In genomic region chr1:8742022-8742924, GRCh38 we compare ENCODE assay signal across 1 cellular context.
TF ChIP-seq lines count a peak whose summit lies in the region.

No MANE protein-coding gene starts in this region.

TF ChIP-seq in HepG2, 621 proteins besides CTCF, POLR2A, EP300 and RAD21 (continued from another document and continues in another):
- TF ChIP-seq, protein P1, sequence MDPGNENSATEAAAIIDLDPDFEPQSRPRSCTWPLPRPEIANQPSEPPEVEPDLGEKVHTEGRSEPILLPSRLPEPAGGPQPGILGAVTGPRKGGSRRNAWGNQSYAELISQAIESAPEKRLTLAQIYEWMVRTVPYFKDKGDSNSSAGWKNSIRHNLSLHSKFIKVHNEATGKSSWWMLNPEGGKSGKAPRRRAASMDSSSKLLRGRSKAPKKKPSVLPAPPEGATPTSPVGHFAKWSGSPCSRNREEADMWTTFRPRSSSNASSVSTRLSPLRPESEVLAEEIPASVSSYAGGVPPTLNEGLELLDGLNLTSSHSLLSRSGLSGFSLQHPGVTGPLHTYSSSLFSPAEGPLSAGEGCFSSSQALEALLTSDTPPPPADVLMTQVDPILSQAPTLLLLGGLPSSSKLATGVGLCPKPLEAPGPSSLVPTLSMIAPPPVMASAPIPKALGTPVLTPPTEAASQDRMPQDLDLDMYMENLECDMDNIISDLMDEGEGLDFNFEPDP (CRISPR knock-in tag; conservative IDR thresholded peaks at IDR 0.05), result no peak
- TF ChIP-seq, protein P2, sequence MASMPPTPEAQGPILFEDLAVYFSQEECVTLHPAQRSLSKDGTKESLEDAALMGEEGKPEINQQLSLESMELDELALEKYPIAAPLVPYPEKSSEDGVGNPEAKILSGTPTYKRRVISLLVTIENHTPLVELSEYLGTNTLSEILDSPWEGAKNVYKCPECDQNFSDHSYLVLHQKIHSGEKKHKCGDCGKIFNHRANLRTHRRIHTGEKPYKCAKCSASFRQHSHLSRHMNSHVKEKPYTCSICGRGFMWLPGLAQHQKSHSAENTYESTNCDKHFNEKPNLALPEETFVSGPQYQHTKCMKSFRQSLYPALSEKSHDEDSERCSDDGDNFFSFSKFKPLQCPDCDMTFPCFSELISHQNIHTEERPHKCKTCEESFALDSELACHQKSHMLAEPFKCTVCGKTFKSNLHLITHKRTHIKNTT (CRISPR knock-in tag; IDR thresholded peaks at IDR 0.05), result no peak
- TF ChIP-seq TAF15 (IDR thresholded peaks at IDR 0.05; ENCODE audit: low read depth, low read length, poor library complexity, severe bottlenecking) (no peak), KDM1A (CRISPR knock-in tag; IDR thresholded peaks at IDR 0.05) (peak; percentile 89; the same call in 1 of the 2 replicates), ZNF138 (CRISPR knock-in tag; IDR thresholded peaks at IDR 0.05; ENCODE audit: low read depth) (no peak), TCF7L2 (IDR thresholded peaks at IDR 0.05; ENCODE audit: low read depth, low read length) (peak; percentile 89), MIXL1 (CRISPR knock-in tag; IDR thresholded peaks at IDR 0.05) (peak; percentile 100), NCOA5 (CRISPR knock-in tag; IDR thresholded peaks at IDR 0.05) (peak; percentile 78; the same call in 1 of the 2 replicates), RARG (CRISPR knock-in tag; IDR thresholded peaks at IDR 0.05; ENCODE audit: low read depth) (no peak), ZZZ3 (CRISPR knock-in tag; IDR thresholded peaks at IDR 0.05; ENCODE audit: borderline replicate concordance) (no peak; the same call in 1 of the 2 replicates), ZNF33A (CRISPR knock-in tag; IDR thresholded peaks at IDR 0.05; ENCODE audit: borderline replicate concordance) (no peak), NFKBIZ (CRISPR knock-in tag; IDR thresholded peaks at IDR 0.05) (peak; percentile 99), JUNB (CRISPR knock-in tag; IDR thresholded peaks at IDR 0.05; ENCODE audit: borderline replicate concordance) (peak; percentile 78; the same call in 1 of the 2 replicates), TOE1 (CRISPR knock-in tag; IDR thresholded peaks at IDR 0.05) (peak; percentile 94; the same call in 1 of the 2 replicates), ATM (IDR thresholded peaks at IDR 0.05; ENCODE audit: borderline replicate concordance) (no peak), ZNF484 (CRISPR knock-in tag; IDR thresholded peaks at IDR 0.05; ENCODE audit: borderline replicate concordance, low read depth) (no peak), ZBTB14 (CRISPR knock-in tag; IDR thresholded peaks at IDR 0.05) (no peak), ZNF530 (CRISPR knock-in tag; IDR thresholded peaks at IDR 0.05; ENCODE audit: low read depth) (no peak), ZBTB44 (CRISPR knock-in tag; IDR thresholded peaks at IDR 0.05) (no peak), GATA4 (IDR thresholded peaks at IDR 0.05; ENCODE audit: borderline replicate concordance, low read depth) (peak; percentile 92), ZNF644 (CRISPR knock-in tag; IDR thresholded peaks at IDR 0.05; ENCODE audit: low read depth) (peak; percentile 69), ARHGAP35 (CRISPR knock-in tag; IDR thresholded peaks at IDR 0.05; ENCODE audit: borderline replicate concordance) (no peak), ZNF253 (CRISPR knock-in tag; IDR thresholded peaks at IDR 0.05; ENCODE audit: borderline replicate concordance) (no peak), ISX (CRISPR knock-in tag; conservative IDR thresholded peaks at IDR 0.05) (peak; percentile 94), THYN1 (CRISPR knock-in tag; IDR thresholded peaks at IDR 0.05; ENCODE audit: borderline replicate concordance, low read depth) (0 out of 2 replicates have a peak, but pooled peaks have one; percentile 49), CREB3 (CRISPR knock-in tag; IDR thresholded peaks at IDR 0.05) (no peak), RBFOX2 (IDR thresholded peaks at IDR 0.05; ENCODE audit: low read depth, low read length) (no peak), ZSCAN25 (CRISPR knock-in tag; IDR thresholded peaks at IDR 0.05) (no peak), SAFB2 (CRISPR knock-in tag; IDR thresholded peaks at IDR 0.05; ENCODE audit: borderline replicate concordance, low read depth) (no peak), ZNF441 (CRISPR knock-in tag; IDR thresholded peaks at IDR 0.05; ENCODE audit: borderline replicate concordance) (no peak), RFX1 (IDR thresholded peaks at IDR 0.05) (no peak), PHF5A (CRISPR knock-in tag; IDR thresholded peaks at IDR 0.05; ENCODE audit: low read depth, unreplicated experiment) (peak; percentile 99), IRX3 (CRISPR knock-in tag; IDR thresholded peaks at IDR 0.05; ENCODE audit: borderline replicate concordance, low read depth) (peak; percentile 90; the same call in 1 of the 2 replicates), NR2F2 (IDR thresholded peaks at IDR 0.05; ENCODE audit: borderline replicate concordance, low read depth) (peak; percentile 96), ZNF552 (CRISPR knock-in tag; IDR thresholded peaks at IDR 0.05; ENCODE audit: borderline replicate concordance) (no peak), KDM3A (CRISPR knock-in tag; IDR thresholded peaks at IDR 0.05; ENCODE audit: low read depth) (peak; percentile 97), POGZ (CRISPR knock-in tag; IDR thresholded peaks at IDR 0.05) (peak; percentile 65), TBL1XR1 (IDR thresholded peaks at IDR 0.05; ENCODE audit: borderline replicate concordance, low read length, partially characterized antibody) (peak; percentile 100), ZNF703 (CRISPR knock-in tag; IDR thresholded peaks at IDR 0.05; ENCODE audit: borderline replicate concordance) (peak; percentile 93; the same call in 1 of the 2 replicates), ARNT (IDR thresholded peaks at IDR 0.05) (no peak), ZNF605 (CRISPR knock-in tag; IDR thresholded peaks at IDR 0.05) (no peak), MXD4 (CRISPR knock-in tag; IDR thresholded peaks at IDR 0.05) (peak; percentile 95), SMARCE1 (IDR thresholded peaks at IDR 0.05; ENCODE audit: borderline replicate concordance) (peak; percentile 96), PHF20 (CRISPR knock-in tag; IDR thresholded peaks at IDR 0.05) (no peak), PITX1 (CRISPR knock-in tag; IDR thresholded peaks at IDR 0.05) (peak; percentile 87), ZNF350 (CRISPR knock-in tag; IDR thresholded peaks at IDR 0.05; ENCODE audit: borderline replicate concordance, low read depth) (no peak; the same call in 1 of the 2 replicates), ZNF652 (CRISPR knock-in tag; IDR thresholded peaks at IDR 0.05; ENCODE audit: borderline replicate concordance, low read depth) (peak; percentile 64; the same call in 1 of the 2 replicates)
- TF ChIP-seq, protein P3, sequence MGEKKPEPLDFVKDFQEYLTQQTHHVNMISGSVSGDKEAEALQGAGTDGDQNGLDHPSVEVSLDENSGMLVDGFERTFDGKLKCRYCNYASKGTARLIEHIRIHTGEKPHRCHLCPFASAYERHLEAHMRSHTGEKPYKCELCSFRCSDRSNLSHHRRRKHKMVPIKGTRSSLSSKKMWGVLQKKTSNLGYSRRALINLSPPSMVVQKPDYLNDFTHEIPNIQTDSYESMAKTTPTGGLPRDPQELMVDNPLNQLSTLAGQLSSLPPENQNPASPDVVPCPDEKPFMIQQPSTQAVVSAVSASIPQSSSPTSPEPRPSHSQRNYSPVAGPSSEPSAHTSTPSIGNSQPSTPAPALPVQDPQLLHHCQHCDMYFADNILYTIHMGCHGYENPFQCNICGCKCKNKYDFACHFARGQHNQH (CRISPR knock-in tag; IDR thresholded peaks at IDR 0.05), result peak; percentile 87; the same call in 1 of the 2 replicates
- TF ChIP-seq, protein P4, sequence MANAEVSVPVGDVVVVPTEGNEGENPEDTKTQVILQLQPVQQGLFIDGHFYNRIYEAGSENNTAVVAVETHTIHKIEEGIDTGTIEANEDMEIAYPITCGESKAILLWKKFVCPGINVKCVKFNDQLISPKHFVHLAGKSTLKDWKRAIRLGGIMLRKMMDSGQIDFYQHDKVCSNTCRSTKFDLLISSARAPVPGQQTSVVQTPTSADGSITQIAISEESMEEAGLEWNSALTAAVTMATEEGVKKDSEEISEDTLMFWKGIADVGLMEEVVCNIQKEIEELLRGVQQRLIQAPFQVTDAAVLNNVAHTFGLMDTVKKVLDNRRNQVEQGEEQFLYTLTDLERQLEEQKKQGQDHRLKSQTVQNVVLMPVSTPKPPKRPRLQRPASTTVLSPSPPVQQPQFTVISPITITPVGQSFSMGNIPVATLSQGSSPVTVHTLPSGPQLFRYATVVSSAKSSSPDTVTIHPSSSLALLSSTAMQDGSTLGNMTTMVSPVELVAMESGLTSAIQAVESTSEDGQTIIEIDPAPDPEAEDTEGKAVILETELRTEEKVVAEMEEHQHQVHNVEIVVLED (CRISPR knock-in tag; IDR thresholded peaks at IDR 0.05; ENCODE audit: borderline replicate concordance), result peak; percentile 29; the same call in 1 of the 2 replicates
- TF ChIP-seq, protein P5, sequence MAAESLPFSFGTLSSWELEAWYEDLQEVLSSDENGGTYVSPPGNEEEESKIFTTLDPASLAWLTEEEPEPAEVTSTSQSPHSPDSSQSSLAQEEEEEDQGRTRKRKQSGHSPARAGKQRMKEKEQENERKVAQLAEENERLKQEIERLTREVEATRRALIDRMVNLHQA (CRISPR knock-in tag; IDR thresholded peaks at IDR 0.05), result peak; percentile 82; the same call in 1 of the 2 replicates
- TF ChIP-seq, protein P6, sequence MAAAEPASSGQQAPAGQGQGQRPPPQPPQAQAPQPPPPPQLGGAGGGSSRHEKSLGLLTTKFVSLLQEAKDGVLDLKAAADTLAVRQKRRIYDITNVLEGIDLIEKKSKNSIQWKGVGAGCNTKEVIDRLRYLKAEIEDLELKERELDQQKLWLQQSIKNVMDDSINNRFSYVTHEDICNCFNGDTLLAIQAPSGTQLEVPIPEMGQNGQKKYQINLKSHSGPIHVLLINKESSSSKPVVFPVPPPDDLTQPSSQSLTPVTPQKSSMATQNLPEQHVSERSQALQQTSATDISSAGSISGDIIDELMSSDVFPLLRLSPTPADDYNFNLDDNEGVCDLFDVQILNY (CRISPR knock-in tag; conservative IDR thresholded peaks at IDR 0.05), result no peak
- TF ChIP-seq, protein P7, sequence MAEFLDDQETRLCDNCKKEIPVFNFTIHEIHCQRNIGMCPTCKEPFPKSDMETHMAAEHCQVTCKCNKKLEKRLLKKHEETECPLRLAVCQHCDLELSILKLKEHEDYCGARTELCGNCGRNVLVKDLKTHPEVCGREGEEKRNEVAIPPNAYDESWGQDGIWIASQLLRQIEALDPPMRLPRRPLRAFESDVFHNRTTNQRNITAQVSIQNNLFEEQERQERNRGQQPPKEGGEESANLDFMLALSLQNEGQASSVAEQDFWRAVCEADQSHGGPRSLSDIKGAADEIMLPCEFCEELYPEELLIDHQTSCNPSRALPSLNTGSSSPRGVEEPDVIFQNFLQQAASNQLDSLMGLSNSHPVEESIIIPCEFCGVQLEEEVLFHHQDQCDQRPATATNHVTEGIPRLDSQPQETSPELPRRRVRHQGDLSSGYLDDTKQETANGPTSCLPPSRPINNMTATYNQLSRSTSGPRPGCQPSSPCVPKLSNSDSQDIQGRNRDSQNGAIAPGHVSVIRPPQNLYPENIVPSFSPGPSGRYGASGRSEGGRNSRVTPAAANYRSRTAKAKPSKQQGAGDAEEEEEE (CRISPR knock-in tag; IDR thresholded peaks at IDR 0.05; ENCODE audit: borderline replicate concordance), result no peak
- TF ChIP-seq, protein P8, sequence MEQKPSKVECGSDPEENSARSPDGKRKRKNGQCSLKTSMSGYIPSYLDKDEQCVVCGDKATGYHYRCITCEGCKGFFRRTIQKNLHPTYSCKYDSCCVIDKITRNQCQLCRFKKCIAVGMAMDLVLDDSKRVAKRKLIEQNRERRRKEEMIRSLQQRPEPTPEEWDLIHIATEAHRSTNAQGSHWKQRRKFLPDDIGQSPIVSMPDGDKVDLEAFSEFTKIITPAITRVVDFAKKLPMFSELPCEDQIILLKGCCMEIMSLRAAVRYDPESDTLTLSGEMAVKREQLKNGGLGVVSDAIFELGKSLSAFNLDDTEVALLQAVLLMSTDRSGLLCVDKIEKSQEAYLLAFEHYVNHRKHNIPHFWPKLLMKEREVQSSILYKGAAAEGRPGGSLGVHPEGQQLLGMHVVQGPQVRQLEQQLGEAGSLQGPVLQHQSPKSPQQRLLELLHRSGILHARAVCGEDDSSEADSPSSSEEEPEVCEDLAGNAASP (CRISPR knock-in tag; IDR thresholded peaks at IDR 0.05; ENCODE audit: borderline replicate concordance), result peak; percentile 94
- TF ChIP-seq, protein P9, sequence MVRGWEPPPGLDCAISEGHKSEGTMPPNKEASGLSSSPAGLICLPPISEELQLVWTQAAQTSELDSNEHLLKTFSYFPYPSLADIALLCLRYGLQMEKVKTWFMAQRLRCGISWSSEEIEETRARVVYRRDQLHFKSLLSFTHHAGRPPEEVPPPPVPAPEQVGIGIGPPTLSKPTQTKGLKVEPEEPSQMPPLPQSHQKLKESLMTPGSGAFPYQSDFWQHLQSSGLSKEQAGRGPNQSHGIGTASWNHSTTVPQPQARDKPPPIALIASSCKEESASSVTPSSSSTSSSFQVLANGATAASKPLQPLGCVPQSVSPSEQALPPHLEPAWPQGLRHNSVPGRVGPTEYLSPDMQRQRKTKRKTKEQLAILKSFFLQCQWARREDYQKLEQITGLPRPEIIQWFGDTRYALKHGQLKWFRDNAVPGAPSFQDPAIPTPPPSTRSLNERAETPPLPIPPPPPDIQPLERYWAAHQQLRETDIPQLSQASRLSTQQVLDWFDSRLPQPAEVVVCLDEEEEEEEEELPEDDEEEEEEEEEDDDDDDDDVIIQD (CRISPR knock-in tag; IDR thresholded peaks at IDR 0.05; ENCODE audit: low read depth), result peak; percentile 97
